9 cellular contexts compared by ENCODE assay signal in the genomic region with DNA sequence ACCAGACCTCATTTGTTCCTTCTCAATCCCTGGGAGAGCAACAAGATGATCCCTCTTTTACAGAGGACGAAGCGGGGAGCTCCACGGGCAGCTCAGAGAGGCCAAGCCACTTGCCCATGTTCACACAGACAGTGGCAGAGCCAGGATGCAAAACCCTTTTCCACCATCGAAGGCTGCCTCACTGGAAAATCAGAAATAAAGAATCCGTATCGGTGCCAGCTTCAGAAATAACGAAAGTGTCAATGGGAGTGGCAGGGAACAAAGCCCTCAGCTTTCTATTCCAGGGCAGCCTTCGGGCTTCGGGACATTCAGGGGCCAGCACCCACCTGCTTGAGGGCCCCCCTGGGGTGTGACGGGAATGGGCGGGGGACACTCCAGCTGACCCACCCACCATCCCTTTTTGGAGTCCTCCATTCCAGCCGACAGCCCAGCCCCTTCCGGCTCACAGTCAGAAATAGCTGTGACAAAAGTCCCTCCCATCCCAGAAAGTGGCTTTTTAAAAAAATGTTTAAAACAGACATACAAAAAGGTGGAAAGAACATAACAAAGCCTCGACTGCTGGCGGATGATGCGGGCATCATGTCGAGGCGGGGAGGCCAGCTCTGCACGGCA. TPM values are rescaled to one million over a fixed set of nuclear protein-coding genes. Genes with fewer than 3 reads are reported as not detected.
DNase-seq lines count a peak whose midpoint lies in the region; ATAC-seq, FAIRE-seq and TF ChIP-seq lines count a peak whose summit lies in the region.
"Had no signal": no experiment of that assay in that cellular context is flagged by ENCODE, and none has a peak within 500 bp of the region (broad histone marks: within the 10 kb centered on the region; RNA-seq: fewer than 3 reads in every experiment).

No MANE protein-coding gene starts in this region.

- FAIRE-seq in GM18507 (lab: Jason Lieb, UNC): peak; percentile 82
- FAIRE-seq: islet of Langerhans had no signal

- H3K27me3 ChIP-seq in heart right ventricle (peaks cover 0 to 12% (median 0%) of the 10 kb centered on the region in 7 donors), spleen (replicated peaks in 1 of 7) (peaks cover 0 to 6% (median 0%) of the 10 kb centered on the region in 7 donors), MG63 (no peaks in the 10 kb centered on the region)

- ATAC-seq in activated T-helper 17 cell treated with anti-CD3 and anti-CD28 coated beads, Interleukin-2, amount 50 U/mL, for 72 hours (replicated peaks): peak; percentile 9
- ATAC-seq in heart right ventricle (peak; percentile 62 to 84 (median 78)), omental fat pad (ENCODE audit: low FRiP score) (no peak)

- 30 to 55% methylated on average over 19 of the region's 19 CpGs for WGBS in heart right ventricle, 2 donors
- WGBS in spleen, 5 donors: 8 to 21% (median 14%) methylated on average over 19 of the region's 19 CpGs

- H3K9me3 ChIP-seq in heart right ventricle (no peaks in the 10 kb centered on the region), spleen (no peaks in the 10 kb centered on the region), MG63 (no peaks in the 10 kb centered on the region)

- TF ChIP-seq POLR2A in spleen (IDR thresholded peaks at IDR 0.05): no peak

- peak overlapping the region; percentile 66 to 94 (median 90) for H3K27ac ChIP-seq in heart right ventricle
- H3K27ac ChIP-seq in spleen: peak overlapping the region; percentile 80 to 93 (median 88)

- H3K4me1 ChIP-seq in heart right ventricle: peaks cover 21 to 100% (median 70%) of the 10 kb centered on the region in 9 donors
- H3K4me1 ChIP-seq in spleen: peaks cover 89 to 100% (median 99%) of the 10 kb centered on the region in 6 donors

- peak overlapping the region; percentile 100 for H3K27ac Mint-ChIP-seq in activated T-helper 17 cell treated with anti-CD3 and anti-CD28 coated beads, Interleukin-2, amount 50 U/mL, for 72 hours

- peaks cover 79% of the 10 kb centered on the region for H3K36me3 Mint-ChIP-seq in activated T-helper 17 cell treated with anti-CD3 and anti-CD28 coated beads, Interleukin-2, amount 50 U/mL, for 72 hours (ENCODE audit: low read depth)

- no peaks in the 10 kb centered on the region for H3K9me3 Mint-ChIP-seq in activated T-helper 17 cell treated with anti-CD3 and anti-CD28 coated beads, Interleukin-2, amount 50 U/mL, for 72 hours

- H3K4me3 ChIP-seq in heart right ventricle: peak overlapping the region; percentile 7 to 53 (median 40)
- peak overlapping the region; percentile 20 to 67 (median 33) for H3K4me3 ChIP-seq in spleen
- H3K4me3 ChIP-seq in MG63: no peak overlapping the region

- H3K27me3 Mint-ChIP-seq in activated T-helper 17 cell treated with anti-CD3 and anti-CD28 coated beads, Interleukin-2, amount 50 U/mL, for 72 hours: no peaks in the 10 kb centered on the region

- intact Hi-C loops in heart right ventricle (cut with DNase I): loop anchor here in 4 of 10 donors (5.0 to 10.0 kb wide), 3 partner anchors 33 to 46 kb away; a partner anchor contains a TSS
- intact Hi-C loops in spleen (cut with DNase I; ENCODE audit: low total_unique reads): no loop called here

- DNase-seq in GM18507 (ENCODE audit: extremely low spot score, insufficient read length, low read depth) (no peak), heart right ventricle (peak; percentile 64 to 79), spleen (peak; percentile 85), NCI-H1436 (lab: John Stamatoyannopoulos, UW) (no peak), omental fat pad (ENCODE audit: low spot score) (no peak), MG63 (no peak)
- DNase-seq in activated CD8-positive, alpha-beta memory T cell treated with anti-CD3 and anti-CD28 coated beads for 24 hours: no peak

- H3K4me1 Mint-ChIP-seq in activated T-helper 17 cell treated with anti-CD3 and anti-CD28 coated beads, Interleukin-2, amount 50 U/mL, for 72 hours: peaks cover 59% of the 10 kb centered on the region

- H3K4me3 Mint-ChIP-seq in activated T-helper 17 cell treated with anti-CD3 and anti-CD28 coated beads, Interleukin-2, amount 50 U/mL, for 72 hours: peak overlapping the region; percentile 98

- TF ChIP-seq CTCF in heart right ventricle (IDR thresholded peaks at IDR 0.05) (no peak), spleen (IDR thresholded peaks at IDR 0.05 in 8 of 11, conservative IDR thresholded peaks at IDR 0.05 in 3 of 11) (no peak), omental fat pad (IDR thresholded peaks at IDR 0.05) (no peak)

- H3K36me3 ChIP-seq in heart right ventricle (peaks cover 0 to 6% (median 0%) of the 10 kb centered on the region in 9 donors), spleen (no peaks in the 10 kb centered on the region), MG63 (no peaks in the 10 kb centered on the region)

RNA-seq across cellular contexts. Expression of a gene that starts 6.0 kb away (rescaled TPM):
- total RNA-seq in activated T-helper 17 cell treated with anti-CD3 and anti-CD28 coated beads, Interleukin-2, amount 50 U/mL, for 72 hours: 10 to 100 TPM; 17.0 to 38.2 TPM
- total RNA-seq in heart right ventricle (1 to 10 TPM; 3.2 to 8.2 (median 4.7) TPM), spleen (10 to 100 TPM; 13.6 to 19.7 (median 16.4) TPM), omental fat pad (10 to 100 TPM in 1 of 4 donors, 1 to 10 TPM in 3; 2.3 to 12.9 (median 7.7) TPM)
- polyA plus RNA-seq in heart right ventricle (1 to 10 TPM; 2.2 to 2.3 TPM), spleen (1 to 10 TPM; 2.7 to 6.2 (median 2.9) TPM)
- total RNA-seq in MG63 (2014; rRNA removed; shearing (Covaris generic); ENCODE audit: low replicate concordance): 3.9 and 4.3 TPM in 2 replicates

RNA-seq across cellular contexts. Expression of a gene that starts 48.2 kb away (rescaled TPM):
- 1 to 10 TPM; 3.5 to 4.8 TPM for total RNA-seq in activated T-helper 17 cell treated with anti-CD3 and anti-CD28 coated beads, Interleukin-2, amount 50 U/mL, for 72 hours
- total RNA-seq in heart right ventricle: 10 to 100 TPM; 18.5 to 60.8 (median 44.7) TPM
- polyA plus RNA-seq in heart right ventricle: 10 to 100 TPM; 12.7 to 24.0 TPM
- total RNA-seq in spleen: 10 to 100 TPM in 2 of 7 donors, 1 to 10 TPM in 5; 5.1 to 11.2 (median 8.3) TPM
- polyA plus RNA-seq in spleen: 1 to 10 TPM; 3.5 to 9.8 (median 4.4) TPM
- 10 to 100 TPM; 22.2 to 96.8 (median 67.3) TPM for total RNA-seq in omental fat pad
- total RNA-seq in MG63 (2014; rRNA removed; shearing (Covaris generic); ENCODE audit: low replicate concordance): 5.3 and 23.6 TPM in 2 replicates

Comparison
In these comparisons a context has a peak if more than half of its experiments do, and no peak if none do; other contexts are left out.
1. DNase-seq: peak in heart right ventricle (2 of 2) and spleen (single experiment); none in GM18507 (single experiment), NCI-H1436 (single experiment), activated CD8-positive, alpha-beta memory T cell treated with anti-CD3 and anti-CD28 coated beads for 24 hours (single experiment), omental fat pad (single experiment) and MG63 (single experiment).